In genomic region chrX:39944416-39944815, GRCh38 we compare ENCODE assay signal across 35 cellular contexts.
"Had no signal": no experiment of that assay in that cellular context is flagged by ENCODE, and none has a peak within 500 bp of the region (broad histone marks: within the 10 kb centered on the region; RNA-seq: fewer than 3 reads in every experiment).

No MANE protein-coding gene starts in this region.

- H3K4me3 ChIP-seq: Peyer's patch, SK-N-MC had no signal

- H3K9me3 Mint-ChIP-seq: activated CD4-positive, alpha-beta memory T cell treated with anti-CD3 and anti-CD28 coated beads, Interleukin-2, amount 10 ng/mL, durations not matched to agents 7 days and 5 days; activated naive CD4-positive, alpha-beta T cell treated with anti-CD3 and anti-CD28 coated beads, Interleukin-2, amount 10 ng/mL, durations not matched to agents 7 days and 5 days had no signal

- H3K27me3 ChIP-seq: Peyer's patch had no signal

- ATAC-seq: activated CD4-positive, alpha-beta T cell treated with anti-CD3 and anti-CD28 coated beads for 36 hours; activated CD4-positive, CD25-positive, alpha-beta regulatory T cell treated with anti-CD3 and anti-CD28 coated beads, Interleukin-2, amount 50 U/mL, for 24 hours; activated CD8-positive, alpha-beta memory T cell treated with anti-CD3 and anti-CD28 coated beads, Interleukin-2, amount 10 ng/mL, durations not matched to agents 7 days and 5 days; activated naive CD8-positive, alpha-beta T cell treated with anti-CD3 and anti-CD28 coated beads, Interleukin-2, amount 50 U/mL, for 24 hours; PC-3; Right ventricle myocardium inferior had no signal

- H3K4me3 Mint-ChIP-seq: activated CD4-positive, alpha-beta memory T cell treated with anti-CD3 and anti-CD28 coated beads, Interleukin-2, amount 10 ng/mL, durations not matched to agents 7 days and 5 days; activated CD4-positive, alpha-beta T cell treated with anti-CD3 and anti-CD28 coated beads for 36 hours; activated CD8-positive, alpha-beta memory T cell treated with anti-CD3 and anti-CD28 coated beads, Interleukin-2, amount 10 ng/mL, durations not matched to agents 7 days and 5 days; activated naive CD4-positive, alpha-beta T cell treated with anti-CD3 and anti-CD28 coated beads, Interleukin-2, amount 10 ng/mL, durations not matched to agents 7 days and 5 days; activated naive CD8-positive, alpha-beta T cell; activated naive CD8-positive, alpha-beta T cell treated with anti-CD3 and anti-CD28 coated beads, Interleukin-2, amount 50 U/mL, for 24 hours; brain had no signal

- DNase-seq: activated CD4-positive, alpha-beta memory T cell treated with anti-CD3 and anti-CD28 coated beads, Interleukin-2, amount 10 ng/mL, durations not matched to agents 7 days and 5 days; activated CD4-positive, alpha-beta T cell treated with anti-CD3 and anti-CD28 coated beads for 36 hours; activated CD8-positive, alpha-beta memory T cell treated with anti-CD3 and anti-CD28 coated beads for 24 hours; activated CD8-positive, alpha-beta memory T cell treated with anti-CD3 and anti-CD28 coated beads, Interleukin-2, amount 10 ng/mL, durations not matched to agents 7 days and 5 days; activated CD8-positive, alpha-beta memory T cell treated with anti-CD3 and anti-CD28 coated beads, Interleukin-2, amount 50 U/mL, for 48 hours; activated effector memory CD4-positive, alpha-beta T cell treated with Interleukin-2 at 50 U/mL for 16 hours; activated naive CD4-positive, alpha-beta T cell treated with anti-CD3 and anti-CD28 coated beads, Interleukin-2, amount 10 ng/mL, durations not matched to agents 7 days and 5 days; activated naive CD8-positive, alpha-beta T cell treated with anti-CD3 and anti-CD28 coated beads, Interleukin-2, amount 50 U/mL, for 24 hours; activated T-cell treated with anti-CD3 and anti-CD28 coated beads, Interleukin-2, amount 50 U/mL, for 48 hours; anterior cingulate cortex; caudate nucleus; cerebellar nuclear complex; Kasumi-1; KG1; MM.1S; MV-4-11; NCI-H1092; NCI-H1436 treated with DMSO at 0.1 percent for 48 hours; NCI-H1694 treated with DMSO at 0.1 percent for 48 hours; NCI-H2029 treated with DMSO at 0.1 percent for 48 hours; NCI-H2107; NCI-H2171; NCI-H510A; NCI-H526; NCI-H748 treated with DMSO at 0.1 percent for 48 hours; NK-92 treated with Interleukin-12 subunit alpha and Interleukin-12 subunit beta, amount 100 ng/mL, for 24 hours; PC-3; Peyer's patch; T1000 had no signal

- H3K4me1 ChIP-seq: Peyer's patch had no signal

- H3K36me3 Mint-ChIP-seq: activated naive CD4-positive, alpha-beta T cell treated with anti-CD3 and anti-CD28 coated beads, Interleukin-2, amount 10 ng/mL, durations not matched to agents 7 days and 5 days; activated naive CD8-positive, alpha-beta T cell; brain had no signal

- H3K27ac ChIP-seq: Peyer's patch, RWPE1, SK-N-MC had no signal

- H3K27me3 Mint-ChIP-seq: activated CD4-positive, alpha-beta memory T cell treated with anti-CD3 and anti-CD28 coated beads, Interleukin-2, amount 10 ng/mL, durations not matched to agents 7 days and 5 days; activated CD4-positive, alpha-beta T cell treated with anti-CD3 and anti-CD28 coated beads for 36 hours; activated CD8-positive, alpha-beta memory T cell treated with anti-CD3 and anti-CD28 coated beads, Interleukin-2, amount 10 ng/mL, durations not matched to agents 7 days and 5 days; activated naive CD8-positive, alpha-beta T cell; activated naive CD8-positive, alpha-beta T cell treated with anti-CD3 and anti-CD28 coated beads, Interleukin-2, amount 50 U/mL, for 24 hours had no signal

- H3K36me3 ChIP-seq: Peyer's patch had no signal

- H3K27ac Mint-ChIP-seq: activated CD4-positive, alpha-beta memory T cell treated with anti-CD3 and anti-CD28 coated beads, Interleukin-2, amount 10 ng/mL, durations not matched to agents 7 days and 5 days; activated CD4-positive, alpha-beta T cell treated with anti-CD3 and anti-CD28 coated beads for 36 hours; activated CD8-positive, alpha-beta memory T cell treated with anti-CD3 and anti-CD28 coated beads, Interleukin-2, amount 10 ng/mL, durations not matched to agents 7 days and 5 days; activated naive CD8-positive, alpha-beta T cell; activated naive CD8-positive, alpha-beta T cell treated with anti-CD3 and anti-CD28 coated beads, Interleukin-2, amount 50 U/mL, for 24 hours; brain had no signal
